1 cellular context compared by ENCODE assay signal in genomic region chr22:30425616-30426394, GRCh38.
TF ChIP-seq lines count a peak whose summit lies in the region.

A gene with protein sequence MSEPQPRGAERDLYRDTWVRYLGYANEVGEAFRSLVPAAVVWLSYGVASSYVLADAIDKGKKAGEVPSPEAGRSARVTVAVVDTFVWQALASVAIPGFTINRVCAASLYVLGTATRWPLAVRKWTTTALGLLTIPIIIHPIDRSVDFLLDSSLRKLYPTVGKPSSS (plus strand): TSS chr22:30425768. CDS start chr22:30425880, 112 bp downstream.

TF ChIP-seq in K562, 482 proteins besides CTCF, POLR2A, EP300 and RAD21 (continued from another document and continues in another):
- TF ChIP-seq SIN3B (IDR thresholded peaks at IDR 0.05; ENCODE audit: low read depth) (no peak), HDAC8 (tag; IDR thresholded peaks at IDR 0.05) (no peak), ZNF224 (CRISPR knock-in tag; IDR thresholded peaks at IDR 0.05) (no peak), HNRNPLL (IDR thresholded peaks at IDR 0.05; ENCODE audit: low read depth, low read length, poor library complexity, severe bottlenecking) (peak; percentile 10), RFX7 (CRISPR knock-in tag; IDR thresholded peaks at IDR 0.05) (no peak), KDM5B (IDR thresholded peaks at IDR 0.05; ENCODE audit: insufficient replicate concordance, low read depth, low read length) (no peak), CHD4 (IDR thresholded peaks at IDR 0.05; ENCODE audit: insufficient read depth, insufficient replicate concordance, low read depth, low read length, poor library complexity, severe bottlenecking) (no peak), ZZZ3 (IDR thresholded peaks at IDR 0.05) (no peak), MTA3 (IDR thresholded peaks at IDR 0.05; ENCODE audit: borderline replicate concordance) (peak; percentile 48; the same call in 1 of the 2 replicates), ZNF354B (CRISPR knock-in tag; IDR thresholded peaks at IDR 0.05) (no peak), MNT (conservative IDR thresholded peaks at IDR 0.05) (peak; percentile 49 to 65; a peak in 3 of 4 replicates), NRF1 (conservative IDR thresholded peaks at IDR 0.05 in 1 of 2, IDR thresholded peaks at IDR 0.05 in 1 of 2) (peak; percentile 39 to 45), MED1 (CRISPR knock-in tag; IDR thresholded peaks at IDR 0.05; ENCODE audit: borderline replicate concordance) (no peak), POLR3A (IDR thresholded peaks at IDR 0.05; ENCODE audit: borderline replicate concordance, extremely low read depth, insufficient read depth, insufficient read length) (no peak), CBX5 (IDR thresholded peaks at IDR 0.05; ENCODE audit: borderline replicate concordance, low read depth) (no peak), HDAC2 (IDR thresholded peaks at IDR 0.05) (no peak), SETDB1 (IDR thresholded peaks at IDR 0.05; ENCODE audit: low read length) (no peak), SAP30 (IDR thresholded peaks at IDR 0.05; ENCODE audit: borderline replicate concordance, insufficient read depth, low read depth, low read length, poor library complexity, severe bottlenecking) (no peak), ZKSCAN1 (IDR thresholded peaks at IDR 0.05; ENCODE audit: low read depth, low read length) (no peak), PML (IDR thresholded peaks at IDR 0.05; ENCODE audit: low read length) (no peak), SOX6 (IDR thresholded peaks at IDR 0.05) (no peak), NEUROD1 (IDR thresholded peaks at IDR 0.05; ENCODE audit: borderline replicate concordance, low read depth, low read length, partially characterized antibody) (peak; percentile 32), CTBP1 (IDR thresholded peaks at IDR 0.05; ENCODE audit: borderline replicate concordance) (no peak), SP1 (CRISPR knock-in tag; IDR thresholded peaks at IDR 0.05) (no peak), ZNF668 (CRISPR knock-in tag; IDR thresholded peaks at IDR 0.05) (no peak), FOXJ2 (tag; IDR thresholded peaks at IDR 0.05) (no peak), CHCHD3 (CRISPR knock-in tag; IDR thresholded peaks at IDR 0.05) (no peak), SMARCA4 (IDR thresholded peaks at IDR 0.05) (no peak), YY1 (IDR thresholded peaks at IDR 0.05; ENCODE audit: borderline replicate concordance in 1 of 3, control insufficient read depth in 1 of 3, extremely low read depth in 1 of 3, insufficient read depth in 3 of 3, insufficient read length in 1 of 3, insufficient replicate concordance in 2 of 3, low read depth in 1 of 3, low read length in 2 of 3) (peak in 2 of 3 experiments; percentile 42 to 57), GTF2B (IDR thresholded peaks at IDR 0.05; ENCODE audit: extremely low read depth, insufficient read length) (no peak), MCM5 (IDR thresholded peaks at IDR 0.05; ENCODE audit: low read depth) (no peak), KAT7 (CRISPR knock-in tag; IDR thresholded peaks at IDR 0.05; ENCODE audit: borderline replicate concordance) (0 out of 2 replicates have a peak, but pooled peaks have one; percentile 18), KDM1A (IDR thresholded peaks at IDR 0.05) (no peak; a peak in 1 of 4 replicates), ATF7 (IDR thresholded peaks at IDR 0.05) (no peak; the same call in 1 of the 2 replicates), U2AF2 (optimal IDR thresholded peaks at IDR 0.05; ENCODE audit: low read depth, low read length) (no peak), ZNF780A (CRISPR knock-in tag; IDR thresholded peaks at IDR 0.05) (no peak), HSF4 (CRISPR knock-in tag; IDR thresholded peaks at IDR 0.05; ENCODE audit: borderline replicate concordance) (no peak), POLR2AphosphoS5 (IDR thresholded peaks at IDR 0.05; ENCODE audit: control insufficient read depth, insufficient read depth, low read depth, low read length) (peak; percentile 30; the same call in 1 of the 2 replicates), CBX3 (IDR thresholded peaks at IDR 0.05; ENCODE audit: borderline replicate concordance in 1 of 2, low read length in 2 of 2) (peak in 1 of 2 experiments; percentile 23; a peak in 1 of 3 replicates), SRSF3 (IDR thresholded peaks at IDR 0.05; ENCODE audit: insufficient read depth, low read length) (no peak), MITF (IDR thresholded peaks at IDR 0.05) (no peak), HDAC3 (IDR thresholded peaks at IDR 0.05; ENCODE audit: borderline replicate concordance, partially characterized antibody) (no peak), PRMT5 (CRISPR knock-in tag; IDR thresholded peaks at IDR 0.05) (no peak), RBM17 (IDR thresholded peaks at IDR 0.05; ENCODE audit: borderline replicate concordance, low read depth, low read length) (no peak), FUS (optimal IDR thresholded peaks at IDR 0.05; ENCODE audit: low read depth, low read length) (no peak), ZBTB7A (IDR thresholded peaks at IDR 0.05; ENCODE audit: borderline replicate concordance, control insufficient read depth, low read depth, low read length) (peak; percentile 99; the same call in 1 of the 2 replicates), ZNF79 (CRISPR knock-in tag; IDR thresholded peaks at IDR 0.05; ENCODE audit: low read depth) (no peak), LARP7 (IDR thresholded peaks at IDR 0.05) (no peak), ESRRA (IDR thresholded peaks at IDR 0.05; ENCODE audit: borderline replicate concordance, low read depth) (peak; percentile 65; the same call in 1 of the 2 replicates), BHLHE40 (IDR thresholded peaks at IDR 0.05; ENCODE audit: low read length) (peak; percentile 65)
- TF ChIP-seq, protein P1, sequence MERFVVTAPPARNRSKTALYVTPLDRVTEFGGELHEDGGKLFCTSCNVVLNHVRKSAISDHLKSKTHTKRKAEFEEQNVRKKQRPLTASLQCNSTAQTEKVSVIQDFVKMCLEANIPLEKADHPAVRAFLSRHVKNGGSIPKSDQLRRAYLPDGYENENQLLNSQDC (CRISPR knock-in tag; IDR thresholded peaks at IDR 0.05), result no peak
- TF ChIP-seq, protein P2, sequence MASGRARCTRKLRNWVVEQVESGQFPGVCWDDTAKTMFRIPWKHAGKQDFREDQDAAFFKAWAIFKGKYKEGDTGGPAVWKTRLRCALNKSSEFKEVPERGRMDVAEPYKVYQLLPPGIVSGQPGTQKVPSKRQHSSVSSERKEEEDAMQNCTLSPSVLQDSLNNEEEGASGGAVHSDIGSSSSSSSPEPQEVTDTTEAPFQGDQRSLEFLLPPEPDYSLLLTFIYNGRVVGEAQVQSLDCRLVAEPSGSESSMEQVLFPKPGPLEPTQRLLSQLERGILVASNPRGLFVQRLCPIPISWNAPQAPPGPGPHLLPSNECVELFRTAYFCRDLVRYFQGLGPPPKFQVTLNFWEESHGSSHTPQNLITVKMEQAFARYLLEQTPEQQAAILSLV (tag; IDR thresholded peaks at IDR 0.05), result no peak
- TF ChIP-seq, protein P3, sequence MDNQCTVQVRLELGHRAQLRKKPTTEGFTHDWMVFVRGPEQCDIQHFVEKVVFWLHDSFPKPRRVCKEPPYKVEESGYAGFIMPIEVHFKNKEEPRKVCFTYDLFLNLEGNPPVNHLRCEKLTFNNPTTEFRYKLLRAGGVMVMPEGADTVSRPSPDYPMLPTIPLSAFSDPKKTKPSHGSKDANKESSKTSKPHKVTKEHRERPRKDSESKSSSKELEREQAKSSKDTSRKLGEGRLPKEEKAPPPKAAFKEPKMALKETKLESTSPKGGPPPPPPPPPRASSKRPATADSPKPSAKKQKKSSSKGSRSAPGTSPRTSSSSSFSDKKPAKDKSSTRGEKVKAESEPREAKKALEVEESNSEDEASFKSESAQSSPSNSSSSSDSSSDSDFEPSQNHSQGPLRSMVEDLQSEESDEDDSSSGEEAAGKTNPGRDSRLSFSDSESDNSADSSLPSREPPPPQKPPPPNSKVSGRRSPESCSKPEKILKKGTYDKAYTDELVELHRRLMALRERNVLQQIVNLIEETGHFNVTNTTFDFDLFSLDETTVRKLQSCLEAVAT (IDR thresholded peaks at IDR 0.05), result no peak
- TF ChIP-seq, protein P4, sequence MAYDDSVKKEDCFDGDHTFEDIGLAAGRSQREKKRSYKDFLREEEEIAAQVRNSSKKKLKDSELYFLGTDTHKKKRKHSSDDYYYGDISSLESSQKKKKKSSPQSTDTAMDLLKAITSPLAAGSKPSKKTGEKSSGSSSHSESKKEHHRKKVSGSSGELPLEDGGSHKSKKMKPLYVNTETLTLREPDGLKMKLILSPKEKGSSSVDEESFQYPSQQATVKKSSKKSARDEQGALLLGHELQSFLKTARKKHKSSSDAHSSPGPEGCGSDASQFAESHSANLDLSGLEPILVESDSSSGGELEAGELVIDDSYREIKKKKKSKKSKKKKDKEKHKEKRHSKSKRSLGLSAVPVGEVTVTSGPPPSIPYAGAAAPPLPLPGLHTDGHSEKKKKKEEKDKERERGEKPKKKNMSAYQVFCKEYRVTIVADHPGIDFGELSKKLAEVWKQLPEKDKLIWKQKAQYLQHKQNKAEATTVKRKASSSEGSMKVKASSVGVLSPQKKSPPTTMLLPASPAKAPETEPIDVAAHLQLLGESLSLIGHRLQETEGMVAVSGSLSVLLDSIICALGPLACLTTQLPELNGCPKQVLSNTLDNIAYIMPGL (CRISPR knock-in tag; IDR thresholded peaks at IDR 0.05), result no peak; the same call in 1 of the 2 replicates
- TF ChIP-seq, protein P5, sequence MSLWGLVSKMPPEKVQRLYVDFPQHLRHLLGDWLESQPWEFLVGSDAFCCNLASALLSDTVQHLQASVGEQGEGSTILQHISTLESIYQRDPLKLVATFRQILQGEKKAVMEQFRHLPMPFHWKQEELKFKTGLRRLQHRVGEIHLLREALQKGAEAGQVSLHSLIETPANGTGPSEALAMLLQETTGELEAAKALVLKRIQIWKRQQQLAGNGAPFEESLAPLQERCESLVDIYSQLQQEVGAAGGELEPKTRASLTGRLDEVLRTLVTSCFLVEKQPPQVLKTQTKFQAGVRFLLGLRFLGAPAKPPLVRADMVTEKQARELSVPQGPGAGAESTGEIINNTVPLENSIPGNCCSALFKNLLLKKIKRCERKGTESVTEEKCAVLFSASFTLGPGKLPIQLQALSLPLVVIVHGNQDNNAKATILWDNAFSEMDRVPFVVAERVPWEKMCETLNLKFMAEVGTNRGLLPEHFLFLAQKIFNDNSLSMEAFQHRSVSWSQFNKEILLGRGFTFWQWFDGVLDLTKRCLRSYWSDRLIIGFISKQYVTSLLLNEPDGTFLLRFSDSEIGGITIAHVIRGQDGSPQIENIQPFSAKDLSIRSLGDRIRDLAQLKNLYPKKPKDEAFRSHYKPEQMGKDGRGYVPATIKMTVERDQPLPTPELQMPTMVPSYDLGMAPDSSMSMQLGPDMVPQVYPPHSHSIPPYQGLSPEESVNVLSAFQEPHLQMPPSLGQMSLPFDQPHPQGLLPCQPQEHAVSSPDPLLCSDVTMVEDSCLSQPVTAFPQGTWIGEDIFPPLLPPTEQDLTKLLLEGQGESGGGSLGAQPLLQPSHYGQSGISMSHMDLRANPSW (CRISPR knock-in tag; IDR thresholded peaks at IDR 0.05), result no peak
- TF ChIP-seq, protein P6, sequence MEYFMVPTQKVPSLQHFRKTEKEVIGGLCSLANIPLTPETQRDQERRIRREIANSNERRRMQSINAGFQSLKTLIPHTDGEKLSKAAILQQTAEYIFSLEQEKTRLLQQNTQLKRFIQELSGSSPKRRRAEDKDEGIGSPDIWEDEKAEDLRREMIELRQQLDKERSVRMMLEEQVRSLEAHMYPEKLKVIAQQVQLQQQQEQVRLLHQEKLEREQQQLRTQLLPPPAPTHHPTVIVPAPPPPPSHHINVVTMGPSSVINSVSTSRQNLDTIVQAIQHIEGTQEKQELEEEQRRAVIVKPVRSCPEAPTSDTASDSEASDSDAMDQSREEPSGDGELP (CRISPR knock-in tag; IDR thresholded peaks at IDR 0.05; ENCODE audit: borderline replicate concordance), result peak; percentile 47; the same call in 1 of the 2 replicates
